ENCODE assay signal across 1 cellular context in the genomic region with DNA sequence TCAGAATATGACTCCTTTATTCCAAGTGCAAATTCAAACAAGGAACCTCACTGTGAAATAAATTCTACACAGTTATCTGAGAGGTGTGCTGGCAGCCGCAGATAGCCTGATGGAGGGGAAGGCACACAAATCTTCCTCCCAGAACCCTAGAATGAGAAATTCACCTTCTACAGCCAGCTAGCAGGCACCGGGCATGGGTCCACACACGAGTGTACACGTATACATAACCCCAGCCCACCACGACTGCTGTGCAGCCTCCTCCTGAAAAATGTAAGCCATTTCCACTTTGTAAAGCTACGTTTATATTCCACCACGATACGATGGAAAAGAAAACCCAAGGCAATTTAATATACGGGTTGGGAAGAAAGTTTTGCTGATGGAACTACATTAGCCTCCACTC.
TF ChIP-seq lines count a peak whose summit lies in the region.

No MANE protein-coding gene starts in this region.

TF ChIP-seq in GM23338, 12 proteins besides CTCF, POLR2A, EP300 and RAD21 (continued from another document):
- TF ChIP-seq, protein P1, sequence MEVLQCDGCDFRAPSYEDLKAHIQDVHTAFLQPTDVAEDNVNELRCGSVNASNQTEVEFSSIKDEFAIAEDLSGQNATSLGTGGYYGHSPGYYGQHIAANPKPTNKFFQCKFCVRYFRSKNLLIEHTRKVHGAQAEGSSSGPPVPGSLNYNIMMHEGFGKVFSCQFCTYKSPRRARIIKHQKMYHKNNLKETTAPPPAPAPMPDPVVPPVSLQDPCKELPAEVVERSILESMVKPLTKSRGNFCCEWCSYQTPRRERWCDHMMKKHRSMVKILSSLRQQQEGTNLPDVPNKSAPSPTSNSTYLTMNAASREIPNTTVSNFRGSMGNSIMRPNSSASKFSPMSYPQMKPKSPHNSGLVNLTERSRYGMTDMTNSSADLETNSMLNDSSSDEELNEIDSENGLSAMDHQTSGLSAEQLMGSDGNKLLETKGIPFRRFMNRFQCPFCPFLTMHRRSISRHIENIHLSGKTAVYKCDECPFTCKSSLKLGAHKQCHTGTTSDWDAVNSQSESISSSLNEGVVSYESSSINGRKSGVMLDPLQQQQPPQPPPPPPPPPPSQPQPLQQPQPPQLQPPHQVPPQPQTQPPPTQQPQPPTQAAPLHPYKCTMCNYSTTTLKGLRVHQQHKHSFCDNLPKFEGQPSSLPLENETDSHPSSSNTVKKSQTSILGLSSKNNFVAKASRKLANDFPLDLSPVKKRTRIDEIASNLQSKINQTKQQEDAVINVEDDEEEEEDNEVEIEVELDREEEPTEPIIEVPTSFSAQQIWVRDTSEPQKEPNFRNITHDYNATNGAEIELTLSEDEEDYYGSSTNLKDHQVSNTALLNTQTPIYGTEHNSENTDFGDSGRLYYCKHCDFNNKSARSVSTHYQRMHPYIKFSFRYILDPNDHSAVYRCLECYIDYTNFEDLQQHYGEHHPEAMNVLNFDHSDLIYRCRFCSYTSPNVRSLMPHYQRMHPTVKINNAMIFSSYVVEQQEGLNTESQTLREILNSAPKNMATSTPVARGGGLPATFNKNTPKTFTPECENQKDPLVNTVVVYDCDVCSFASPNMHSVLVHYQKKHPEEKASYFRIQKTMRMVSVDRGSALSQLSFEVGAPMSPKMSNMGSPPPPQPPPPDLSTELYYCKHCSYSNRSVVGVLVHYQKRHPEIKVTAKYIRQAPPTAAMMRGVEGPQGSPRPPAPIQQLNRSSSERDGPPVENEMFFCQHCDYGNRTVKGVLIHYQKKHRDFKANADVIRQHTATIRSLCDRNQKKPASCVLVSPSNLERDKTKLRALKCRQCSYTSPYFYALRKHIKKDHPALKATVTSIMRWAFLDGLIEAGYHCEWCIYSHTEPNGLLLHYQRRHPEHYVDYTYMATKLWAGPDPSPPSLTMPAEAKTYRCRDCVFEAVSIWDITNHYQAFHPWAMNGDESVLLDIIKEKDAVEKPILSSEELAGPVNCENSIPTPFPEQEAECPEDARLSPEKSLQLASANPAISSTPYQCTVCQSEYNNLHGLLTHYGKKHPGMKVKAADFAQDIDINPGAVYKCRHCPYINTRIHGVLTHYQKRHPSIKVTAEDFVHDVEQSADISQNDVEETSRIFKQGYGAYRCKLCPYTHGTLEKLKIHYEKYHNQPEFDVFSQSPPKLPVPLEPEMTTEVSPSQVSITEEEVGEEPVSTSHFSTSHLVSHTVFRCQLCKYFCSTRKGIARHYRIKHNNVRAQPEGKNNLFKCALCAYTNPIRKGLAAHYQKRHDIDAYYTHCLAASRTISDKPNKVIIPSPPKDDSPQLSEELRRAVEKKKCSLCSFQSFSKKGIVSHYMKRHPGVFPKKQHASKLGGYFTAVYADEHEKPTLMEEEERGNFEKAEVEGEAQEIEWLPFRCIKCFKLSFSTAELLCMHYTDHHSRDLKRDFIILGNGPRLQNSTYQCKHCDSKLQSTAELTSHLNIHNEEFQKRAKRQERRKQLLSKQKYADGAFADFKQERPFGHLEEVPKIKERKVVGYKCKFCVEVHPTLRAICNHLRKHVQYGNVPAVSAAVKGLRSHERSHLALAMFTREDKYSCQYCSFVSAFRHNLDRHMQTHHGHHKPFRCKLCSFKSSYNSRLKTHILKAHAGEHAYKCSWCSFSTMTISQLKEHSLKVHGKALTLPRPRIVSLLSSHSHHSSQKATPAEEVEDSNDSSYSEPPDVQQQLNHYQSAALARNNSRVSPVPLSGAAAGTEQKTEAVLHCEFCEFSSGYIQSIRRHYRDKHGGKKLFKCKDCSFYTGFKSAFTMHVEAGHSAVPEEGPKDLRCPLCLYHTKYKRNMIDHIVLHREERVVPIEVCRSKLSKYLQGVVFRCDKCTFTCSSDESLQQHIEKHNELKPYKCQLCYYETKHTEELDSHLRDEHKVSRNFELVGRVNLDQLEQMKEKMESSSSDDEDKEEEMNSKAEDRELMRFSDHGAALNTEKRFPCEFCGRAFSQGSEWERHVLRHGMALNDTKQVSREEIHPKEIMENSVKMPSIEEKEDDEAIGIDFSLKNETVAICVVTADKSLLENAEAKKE (CRISPR knock-in tag; IDR thresholded peaks at IDR 0.05), result no peak
- TF ChIP-seq ZNF114 (CRISPR knock-in tag; IDR thresholded peaks at IDR 0.05), result no peak
- no peak for TF ChIP-seq CREB1 (CRISPR knock-in tag; IDR thresholded peaks at IDR 0.05; ENCODE audit: low read depth)
- TF ChIP-seq NANOG (IDR thresholded peaks at IDR 0.05; ENCODE audit: borderline replicate concordance), result no peak
- TF ChIP-seq, protein P2, sequence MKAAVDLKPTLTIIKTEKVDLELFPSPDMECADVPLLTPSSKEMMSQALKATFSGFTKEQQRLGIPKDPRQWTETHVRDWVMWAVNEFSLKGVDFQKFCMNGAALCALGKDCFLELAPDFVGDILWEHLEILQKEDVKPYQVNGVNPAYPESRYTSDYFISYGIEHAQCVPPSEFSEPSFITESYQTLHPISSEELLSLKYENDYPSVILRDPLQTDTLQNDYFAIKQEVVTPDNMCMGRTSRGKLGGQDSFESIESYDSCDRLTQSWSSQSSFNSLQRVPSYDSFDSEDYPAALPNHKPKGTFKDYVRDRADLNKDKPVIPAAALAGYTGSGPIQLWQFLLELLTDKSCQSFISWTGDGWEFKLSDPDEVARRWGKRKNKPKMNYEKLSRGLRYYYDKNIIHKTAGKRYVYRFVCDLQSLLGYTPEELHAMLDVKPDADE (IDR thresholded peaks at IDR 0.05), result no peak
- no peak for TF ChIP-seq STAT1 (IDR thresholded peaks at IDR 0.05; ENCODE audit: unreplicated experiment)
- no peak for TF ChIP-seq ZNF331 (CRISPR knock-in tag; IDR thresholded peaks at IDR 0.05; ENCODE audit: low read depth)
